1 cellular context compared by ENCODE assay signal in the genomic region with DNA sequence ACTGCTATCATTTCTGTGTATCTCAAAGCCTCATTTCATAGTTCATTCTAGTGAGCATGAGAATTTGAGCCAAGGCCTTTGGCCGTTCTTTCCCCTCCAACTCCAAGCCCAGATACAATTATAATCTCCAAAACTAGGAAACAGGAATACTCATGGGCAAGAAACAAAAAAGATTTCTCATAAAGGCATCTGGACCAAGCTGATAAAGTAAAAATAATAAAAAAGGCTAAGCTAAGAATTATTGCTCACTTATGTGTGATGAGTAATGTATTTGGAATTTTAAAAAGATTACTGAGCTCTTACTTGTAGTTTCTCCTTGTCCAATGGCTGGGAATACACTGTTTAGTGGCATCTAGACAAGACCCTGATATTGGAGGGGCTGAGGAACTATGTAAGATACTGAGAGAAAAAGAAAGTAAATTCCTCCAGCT.
TF ChIP-seq lines count a peak whose summit lies in the region.

No MANE protein-coding gene starts in this region.

TF ChIP-seq in HepG2, 621 proteins besides CTCF, POLR2A, EP300 and RAD21 (continued from another document):
- TF ChIP-seq ZNF550 (CRISPR knock-in tag; IDR thresholded peaks at IDR 0.05; ENCODE audit: borderline replicate concordance) (no peak), ATF5 (CRISPR knock-in tag; IDR thresholded peaks at IDR 0.05; ENCODE audit: low read depth) (no peak), RARA (CRISPR knock-in tag; IDR thresholded peaks at IDR 0.05) (no peak), FOXK1 (CRISPR knock-in tag; IDR thresholded peaks at IDR 0.05; ENCODE audit: borderline replicate concordance, low read depth) (no peak)
- TF ChIP-seq, protein P1, sequence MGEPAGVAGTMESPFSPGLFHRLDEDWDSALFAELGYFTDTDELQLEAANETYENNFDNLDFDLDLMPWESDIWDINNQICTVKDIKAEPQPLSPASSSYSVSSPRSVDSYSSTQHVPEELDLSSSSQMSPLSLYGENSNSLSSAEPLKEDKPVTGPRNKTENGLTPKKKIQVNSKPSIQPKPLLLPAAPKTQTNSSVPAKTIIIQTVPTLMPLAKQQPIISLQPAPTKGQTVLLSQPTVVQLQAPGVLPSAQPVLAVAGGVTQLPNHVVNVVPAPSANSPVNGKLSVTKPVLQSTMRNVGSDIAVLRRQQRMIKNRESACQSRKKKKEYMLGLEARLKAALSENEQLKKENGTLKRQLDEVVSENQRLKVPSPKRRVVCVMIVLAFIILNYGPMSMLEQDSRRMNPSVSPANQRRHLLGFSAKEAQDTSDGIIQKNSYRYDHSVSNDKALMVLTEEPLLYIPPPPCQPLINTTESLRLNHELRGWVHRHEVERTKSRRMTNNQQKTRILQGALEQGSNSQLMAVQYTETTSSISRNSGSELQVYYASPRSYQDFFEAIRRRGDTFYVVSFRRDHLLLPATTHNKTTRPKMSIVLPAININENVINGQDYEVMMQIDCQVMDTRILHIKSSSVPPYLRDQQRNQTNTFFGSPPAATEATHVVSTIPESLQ (CRISPR knock-in tag; conservative IDR thresholded peaks at IDR 0.05): no peak
